1 cellular context compared by ENCODE assay signal in genomic region chr2:64650257-64650656, GRCh38.
TF ChIP-seq lines count a peak whose summit lies in the region.

No MANE protein-coding gene starts in this region.

TF ChIP-seq in K562, 482 proteins besides CTCF, POLR2A, EP300 and RAD21 (continued from another document):
- TF ChIP-seq TCF15 (CRISPR knock-in tag; IDR thresholded peaks at IDR 0.05) (no peak), PKNOX1 (IDR thresholded peaks at IDR 0.05) (peak; percentile 43; the same call in 1 of the 2 replicates), MAFK (IDR thresholded peaks at IDR 0.05; ENCODE audit: low read length) (no peak), ZNF212 (CRISPR knock-in tag; IDR thresholded peaks at IDR 0.05) (no peak), PYGO2 (tag; IDR thresholded peaks at IDR 0.05) (no peak), ZBTB12 (CRISPR knock-in tag; IDR thresholded peaks at IDR 0.05) (no peak), NR2C2 (CRISPR knock-in tag; IDR thresholded peaks at IDR 0.05) (no peak), NR2C2 (tag; IDR thresholded peaks at IDR 0.05) (peak; percentile 19; the same call in 1 of the 2 replicates), ZNF609 (CRISPR knock-in tag; IDR thresholded peaks at IDR 0.05; ENCODE audit: borderline replicate concordance) (no peak), JUND (IDR thresholded peaks at IDR 0.05; ENCODE audit: borderline replicate concordance, low read depth, low read length) (no peak), JUND (tag; IDR thresholded peaks at IDR 0.05; ENCODE audit: borderline replicate concordance, low read depth, low read length) (no peak), TSHZ1 (CRISPR knock-in tag; IDR thresholded peaks at IDR 0.05) (no peak), TEAD4 (IDR thresholded peaks at IDR 0.05; ENCODE audit: low read length) (no peak), TEAD4 (CRISPR knock-in tag; IDR thresholded peaks at IDR 0.05; ENCODE audit: borderline replicate concordance) (no peak), ZNF436 (CRISPR knock-in tag; IDR thresholded peaks at IDR 0.05) (no peak), IRF9 (tag; IDR thresholded peaks at IDR 0.05) (no peak)
